In genomic region chr5:179731791-179732411, GRCh38 we compare ENCODE assay signal across 1 cellular context.
TF ChIP-seq lines count a peak whose summit lies in the region.

No MANE protein-coding gene starts in this region.

TF ChIP-seq in HepG2, 621 proteins besides CTCF, POLR2A, EP300 and RAD21 (continues in another document):
- no peak for TF ChIP-seq ZSCAN30 (CRISPR knock-in tag; IDR thresholded peaks at IDR 0.05)
- no peak for TF ChIP-seq MXI1 (IDR thresholded peaks at IDR 0.05; ENCODE audit: borderline replicate concordance, low read depth, low read length)
- no peak for TF ChIP-seq HNRNPK (IDR thresholded peaks at IDR 0.05; ENCODE audit: low read depth, low read length, poor library complexity, severe bottlenecking)
- no peak for TF ChIP-seq ZNF543 (CRISPR knock-in tag; IDR thresholded peaks at IDR 0.05)
- TF ChIP-seq ZNF350 (CRISPR knock-in tag; IDR thresholded peaks at IDR 0.05; ENCODE audit: borderline replicate concordance, low read depth) = no peak
- 0 out of 2 replicates have a peak, but pooled peaks have one; percentile 38 for TF ChIP-seq PITX1 (CRISPR knock-in tag; IDR thresholded peaks at IDR 0.05)
- TF ChIP-seq TCF12 (IDR thresholded peaks at IDR 0.05) = no peak
- TF ChIP-seq TCF12 (CRISPR knock-in tag; IDR thresholded peaks at IDR 0.05) = no peak
- no peak for TF ChIP-seq THAP11 (CRISPR knock-in tag; IDR thresholded peaks at IDR 0.05)
- no peak for TF ChIP-seq CSRNP2 (CRISPR knock-in tag; conservative IDR thresholded peaks at IDR 0.05; ENCODE audit: low read depth)
- TF ChIP-seq SKI (IDR thresholded peaks at IDR 0.05; ENCODE audit: partially characterized antibody) = no peak
- TF ChIP-seq ZNF329 (CRISPR knock-in tag; IDR thresholded peaks at IDR 0.05; ENCODE audit: low read depth) = no peak
- no peak for TF ChIP-seq GPBP1L1 (CRISPR knock-in tag; IDR thresholded peaks at IDR 0.05)
- 0 out of 2 replicates have a peak, but pooled peaks have one; percentile 11 for TF ChIP-seq ZNF280D (CRISPR knock-in tag; IDR thresholded peaks at IDR 0.05)
- TF ChIP-seq ZNF282 (IDR thresholded peaks at IDR 0.05; ENCODE audit: partially characterized antibody) = no peak
- no peak for TF ChIP-seq DNMT3B (CRISPR knock-in tag; conservative IDR thresholded peaks at IDR 0.05)
- peak; percentile 4; the same call in 1 of the 2 replicates for TF ChIP-seq ZNF598 (CRISPR knock-in tag; IDR thresholded peaks at IDR 0.05; ENCODE audit: borderline replicate concordance)
- TF ChIP-seq ZBTB37 (CRISPR knock-in tag; IDR thresholded peaks at IDR 0.05) = no peak
- no peak for TF ChIP-seq ZNF550 (CRISPR knock-in tag; IDR thresholded peaks at IDR 0.05; ENCODE audit: borderline replicate concordance)
- TF ChIP-seq ASH2L (IDR thresholded peaks at IDR 0.05; ENCODE audit: insufficient read length, low read depth, low read length) = peak; percentile 46
- TF ChIP-seq ZBTB7B (CRISPR knock-in tag; IDR thresholded peaks at IDR 0.05) = no peak
- no peak for TF ChIP-seq NR0B2 (CRISPR knock-in tag; IDR thresholded peaks at IDR 0.05)
- no peak for TF ChIP-seq DNMT1 (CRISPR knock-in tag; IDR thresholded peaks at IDR 0.05)
- TF ChIP-seq DR1 (CRISPR knock-in tag; IDR thresholded peaks at IDR 0.05) = no peak
- peak; percentile 22 for TF ChIP-seq AGO2 (optimal IDR thresholded peaks at IDR 0.05; ENCODE audit: low read depth, low read length)
- TF ChIP-seq ZNF607 (CRISPR knock-in tag; IDR thresholded peaks at IDR 0.05; ENCODE audit: borderline replicate concordance) = no peak
- TF ChIP-seq ZNF292 (CRISPR knock-in tag; IDR thresholded peaks at IDR 0.05; ENCODE audit: borderline replicate concordance, low read depth) = 0 out of 2 replicates have a peak, but pooled peaks have one; percentile 25
- no peak for TF ChIP-seq ZNF616 (CRISPR knock-in tag; IDR thresholded peaks at IDR 0.05; ENCODE audit: low read depth)
- no peak for TF ChIP-seq SATB2 (CRISPR knock-in tag; IDR thresholded peaks at IDR 0.05)
- no peak for TF ChIP-seq ZKSCAN8 (CRISPR knock-in tag; IDR thresholded peaks at IDR 0.05; ENCODE audit: borderline replicate concordance)
- TF ChIP-seq ATF4 (CRISPR knock-in tag; IDR thresholded peaks at IDR 0.05) = no peak
- TF ChIP-seq KLF12 (CRISPR knock-in tag; IDR thresholded peaks at IDR 0.05; ENCODE audit: borderline replicate concordance) = no peak
- no peak for TF ChIP-seq KLF11 (CRISPR knock-in tag; IDR thresholded peaks at IDR 0.05)
- TF ChIP-seq ATM (IDR thresholded peaks at IDR 0.05; ENCODE audit: borderline replicate concordance) = no peak
- TF ChIP-seq ZNF160 (CRISPR knock-in tag; IDR thresholded peaks at IDR 0.05) = no peak
- TF ChIP-seq ZNF441 (CRISPR knock-in tag; IDR thresholded peaks at IDR 0.05; ENCODE audit: borderline replicate concordance) = no peak
- peak; percentile 92 for TF ChIP-seq RBM22 (optimal IDR thresholded peaks at IDR 0.05; ENCODE audit: low read length)
- TF ChIP-seq ETS1 (CRISPR knock-in tag; IDR thresholded peaks at IDR 0.05) = no peak
- TF ChIP-seq ZHX1 (CRISPR knock-in tag; IDR thresholded peaks at IDR 0.05; ENCODE audit: low read depth) = no peak
- no peak for TF ChIP-seq ZNF354B (CRISPR knock-in tag; IDR thresholded peaks at IDR 0.05)
- TF ChIP-seq XBP1 (CRISPR knock-in tag; IDR thresholded peaks at IDR 0.05) = no peak
- TF ChIP-seq GTF3A (CRISPR knock-in tag; conservative IDR thresholded peaks at IDR 0.05) = no peak
- TF ChIP-seq ZNF580 (CRISPR knock-in tag; IDR thresholded peaks at IDR 0.05; ENCODE audit: borderline replicate concordance, low read depth) = peak; percentile 6; the same call in 1 of the 2 replicates
- TF ChIP-seq ZNF678 (CRISPR knock-in tag; IDR thresholded peaks at IDR 0.05) = no peak
- no peak for TF ChIP-seq TFDP1 (CRISPR knock-in tag; IDR thresholded peaks at IDR 0.05; ENCODE audit: borderline replicate concordance)
- TF ChIP-seq NR2F6 (IDR thresholded peaks at IDR 0.05) = peak; percentile 15; the same call in 1 of the 2 replicates
- no peak for TF ChIP-seq NR2F6 (CRISPR knock-in tag; IDR thresholded peaks at IDR 0.05)
- TF ChIP-seq ZNF138 (CRISPR knock-in tag; IDR thresholded peaks at IDR 0.05; ENCODE audit: low read depth) = no peak
- TF ChIP-seq ZNF274 (CRISPR knock-in tag; IDR thresholded peaks at IDR 0.05) = no peak
- no peak for TF ChIP-seq ARNTL (CRISPR knock-in tag; IDR thresholded peaks at IDR 0.05)
- TF ChIP-seq ZNF7 (CRISPR knock-in tag; IDR thresholded peaks at IDR 0.05) = no peak
- no peak for TF ChIP-seq FOXC1 (CRISPR knock-in tag; IDR thresholded peaks at IDR 0.05; ENCODE audit: borderline replicate concordance)
- no peak for TF ChIP-seq ARID2 (CRISPR knock-in tag; IDR thresholded peaks at IDR 0.05; ENCODE audit: borderline replicate concordance)
- 0 out of 2 replicates have a peak, but pooled peaks have one; percentile 8 for TF ChIP-seq IRF2 (CRISPR knock-in tag; IDR thresholded peaks at IDR 0.05)
- TF ChIP-seq ZBTB42 (CRISPR knock-in tag; IDR thresholded peaks at IDR 0.05) = no peak
- no peak for TF ChIP-seq CEBPG (CRISPR knock-in tag; IDR thresholded peaks at IDR 0.05)
- no peak for TF ChIP-seq ARNT (IDR thresholded peaks at IDR 0.05)
- no peak for TF ChIP-seq CREM (IDR thresholded peaks at IDR 0.05)
- TF ChIP-seq CREM (CRISPR knock-in tag; IDR thresholded peaks at IDR 0.05) = no peak
- no peak for TF ChIP-seq ZNF816 (CRISPR knock-in tag; IDR thresholded peaks at IDR 0.05; ENCODE audit: borderline replicate concordance)
- no peak; the same call in 1 of the 2 replicates for TF ChIP-seq YEATS2 (CRISPR knock-in tag; IDR thresholded peaks at IDR 0.05; ENCODE audit: borderline replicate concordance)
